ENCODE assay signal across 1 cellular context in genomic region chr11:63592975-63593395, GRCh38.
A peak's percentile ranks its signal among the peaks of the same experiment; 100 is the strongest.
TF ChIP-seq lines count a peak whose summit lies in the region.

No MANE protein-coding gene starts in this region.

TF ChIP-seq in K562, 482 proteins besides CTCF, POLR2A, EP300 and RAD21:
- TF ChIP-seq PTBP1 (IDR thresholded peaks at IDR 0.05; ENCODE audit: low read depth, low read length) (no peak), EHMT2 (IDR thresholded peaks at IDR 0.05) (peak; percentile 94), NCOR1 (IDR thresholded peaks at IDR 0.05) (no peak), CBFA2T3 (IDR thresholded peaks at IDR 0.05) (peak; percentile 38; the same call in 1 of the 2 replicates), AFF1 (IDR thresholded peaks at IDR 0.05; ENCODE audit: low read depth in 1 of 2, partially characterized antibody in 2 of 2) (peak in 1 of 2 experiments; percentile 59), HDAC1 (IDR thresholded peaks at IDR 0.05) (0 out of 4 replicates have a peak, but pooled peaks of 1 of the 2 experiments have one; percentile 12), SMC3 (conservative IDR thresholded peaks at IDR 0.05; ENCODE audit: insufficient read depth, low read depth, low read length) (peak; percentile 46; the same call in 1 of the 2 replicates), MIER1 (IDR thresholded peaks at IDR 0.05; ENCODE audit: low read depth) (peak; percentile 91), CREM (IDR thresholded peaks at IDR 0.05; ENCODE audit: low read depth) (peak; percentile 65), REST (CRISPR knock-in tag; IDR thresholded peaks at IDR 0.05; ENCODE audit: low read depth) (peak; percentile 90), ATF1 (CRISPR knock-in tag; IDR thresholded peaks at IDR 0.05) (no peak), ATF1 (tag; IDR thresholded peaks at IDR 0.05) (0 out of 2 replicates have a peak, but pooled peaks have one; percentile 45), HLTF (IDR thresholded peaks at IDR 0.05) (no peak), ZKSCAN1 (IDR thresholded peaks at IDR 0.05; ENCODE audit: low read depth, low read length) (peak; percentile 100), TRIM25 (IDR thresholded peaks at IDR 0.05; ENCODE audit: borderline replicate concordance) (no peak), ZNF316 (IDR thresholded peaks at IDR 0.05) (0 out of 2 replicates have a peak, but pooled peaks have one; percentile 22), TCF3 (CRISPR knock-in tag; IDR thresholded peaks at IDR 0.05) (peak; percentile 19; the same call in 1 of the 2 replicates)
